In the genomic region with DNA sequence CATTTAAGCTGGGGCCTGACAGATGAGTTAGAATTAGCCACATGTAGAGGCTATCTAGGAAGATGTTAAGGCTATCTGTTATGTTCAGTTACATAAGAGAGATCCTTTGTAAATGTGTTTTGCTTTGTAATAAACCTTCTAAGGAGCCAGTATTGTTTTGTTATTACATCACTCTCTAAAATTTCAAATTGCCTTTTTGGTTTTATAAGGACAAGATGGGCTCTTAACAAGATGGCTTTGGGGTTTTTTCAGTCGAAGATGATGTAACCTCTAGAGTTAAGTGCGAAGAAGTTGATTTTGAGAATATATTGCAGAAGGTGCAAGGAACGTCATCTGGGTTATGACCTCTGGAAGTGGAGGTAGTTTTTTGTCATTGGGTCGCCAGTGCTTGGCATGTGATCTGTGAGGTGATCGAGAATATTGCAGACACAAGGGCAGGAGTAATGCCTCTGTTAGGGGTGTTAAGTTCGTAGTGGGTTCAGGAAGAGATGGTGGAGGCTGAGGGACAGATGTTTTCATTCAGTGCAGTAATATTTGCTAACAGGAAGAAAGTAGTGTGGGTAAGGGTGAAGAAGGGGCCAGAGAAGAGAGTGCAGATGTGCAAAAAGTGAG, we compare ENCODE assay signal across 12 cellular contexts. TPM values are rescaled to one million over a fixed set of nuclear protein-coding genes. Genes with fewer than 3 reads are reported as not detected.
DNase-seq lines count a peak whose midpoint lies in the region; ATAC-seq, FAIRE-seq and TF ChIP-seq lines count a peak whose summit lies in the region.
"Had no signal": no experiment of that assay in that cellular context is flagged by ENCODE, and none has a peak within 500 bp of the region (broad histone marks: within the 10 kb centered on the region; RNA-seq: fewer than 3 reads in every experiment).

No MANE protein-coding gene starts in this region.

- no peak for DNase-seq in activated CD4-positive, alpha-beta T cell treated with anti-CD3 and anti-CD28 coated beads, Interleukin-2, amount 10 ng/mL, durations not matched to agents 24 days and 14 days
- no peak for DNase-seq in activated CD4-positive, alpha-beta T cell treated with anti-CD3 and anti-CD28 coated beads for 4 hours
- DNase-seq in OCI-LY7 (ENCODE audit: low spot score) = no peak
- peak; percentile 39 for DNase-seq in fibroblast of mammary gland (ENCODE audit: low read depth)
- DNase-seq in stimulated activated effector memory CD8-positive, alpha-beta T cell treated with anti-CD3 and anti-CD28 coated beads, Interleukin-12 subunit alpha, Interleukin-12 subunit beta, amount 100 ng/mL, for 72 hours (ENCODE audit: low spot score in 2 of 2) = no peak
- no peak for DNase-seq in mucosa of gallbladder (ENCODE audit: low spot score)
- no peak for DNase-seq in GM19239 (ENCODE audit: insufficient read length, low spot score)
- DNase-seq in stimulated activated CD4-positive, alpha-beta T cell treated with anti-CD3 and anti-CD28 coated beads, Interleukin-4, amount 100 ng/mL, for 24 hours = no peak
- DNase-seq: ACHN; NCI-H1092 treated with DMSO at 0.1 percent for 48 hours; stimulated activated CD4-positive, alpha-beta T cell treated with anti-CD3 and anti-CD28 coated beads, Interleukin-4, amount 100 ng/mL, for 1 hour; transverse colon had no signal

- H4K20me1 ChIP-seq in OCI-LY7 (ENCODE audit: insufficient read depth, low read length) = peaks cover 65% of the 10 kb centered on the region

- POLR2A ChIA-PET in OCI-LY7 (lab: Charles Lee) = interaction anchor here (1.1 to 1.2 kb wide), 2 partner anchors 9 to 25 kb away, joined by 3 to 4 read pairs; no protein-coding TSS in a partner anchor

- no peak overlapping the region for H3K27ac Mint-ChIP-seq in activated CD4-positive, alpha-beta T cell treated with anti-CD3 and anti-CD28 coated beads, Interleukin-2, amount 10 ng/mL, durations not matched to agents 24 days and 14 days
- peak overlapping the region; percentile 3 for H3K27ac Mint-ChIP-seq in stimulated activated effector memory CD8-positive, alpha-beta T cell treated with anti-CD3 and anti-CD28 coated beads, Interleukin-12 subunit alpha, Interleukin-12 subunit beta, amount 100 ng/mL, for 72 hours

- ATAC-seq in stimulated activated effector memory CD8-positive, alpha-beta T cell treated with anti-CD3 and anti-CD28 coated beads, Interleukin-12 subunit alpha, Interleukin-12 subunit beta, amount 100 ng/mL, for 72 hours = peak; percentile 75

- H3K27me3 Mint-ChIP-seq in activated CD4-positive, alpha-beta T cell treated with anti-CD3 and anti-CD28 coated beads, Interleukin-2, amount 10 ng/mL, durations not matched to agents 24 days and 14 days = no peaks in the 10 kb centered on the region

- BruUV-seq in OCI-LY7 (replicated peaks; lab: Mats Ljungman, UMichigan) = no TSS peak

- peaks cover 48% of the 10 kb centered on the region for H3K4me1 Mint-ChIP-seq in activated CD4-positive, alpha-beta T cell treated with anti-CD3 and anti-CD28 coated beads, Interleukin-2, amount 10 ng/mL, durations not matched to agents 24 days and 14 days
- peaks cover 68% of the 10 kb centered on the region for H3K4me1 Mint-ChIP-seq in stimulated activated effector memory CD8-positive, alpha-beta T cell treated with anti-CD3 and anti-CD28 coated beads, Interleukin-12 subunit alpha, Interleukin-12 subunit beta, amount 100 ng/mL, for 72 hours

- no peak for TF ChIP-seq CTCF in OCI-LY7 (conservative IDR thresholded peaks at IDR 0.05; ENCODE audit: low read length)
- TF ChIP-seq CTCF in fibroblast of mammary gland (conservative IDR thresholded peaks at IDR 0.05; ENCODE audit: control insufficient read depth, insufficient read depth, low read depth, low read length) = no peak

- no peaks in the 10 kb centered on the region; the same call in 1 of the 2 replicates for H3K9me3 ChIP-seq in OCI-LY7 (ENCODE audit: low read length)
- H3K9me3 ChIP-seq: transverse colon had no signal

- no peak overlapping the region for H3K4me3 ChIP-seq in OCI-LY7 (ENCODE audit: low read depth, low read length, poor library complexity, severe bottlenecking)
- H3K4me3 ChIP-seq in fibroblast of mammary gland (ENCODE audit: control insufficient read depth, low read depth, low read length) = no peak overlapping the region
- H3K4me3 ChIP-seq: transverse colon had no signal

- H3K79me2 ChIP-seq in OCI-LY7 (ENCODE audit: insufficient read depth, low read depth, low read length) = peaks cover 100% of the 10 kb centered on the region

- H3K36me3 ChIP-seq in OCI-LY7 (ENCODE audit: insufficient read depth, low read length) = peaks cover 67% of the 10 kb centered on the region
- H3K36me3 ChIP-seq: transverse colon had no signal

- peaks cover 52% of the 10 kb centered on the region for H3K4me1 ChIP-seq in OCI-LY7 (ENCODE audit: insufficient read depth, low read length, poor library complexity, severe bottlenecking)

- peak overlapping the region; percentile 1 for H3K4me3 Mint-ChIP-seq in activated CD4-positive, alpha-beta T cell treated with anti-CD3 and anti-CD28 coated beads, Interleukin-2, amount 10 ng/mL, durations not matched to agents 24 days and 14 days
- H3K4me3 Mint-ChIP-seq in stimulated activated effector memory CD8-positive, alpha-beta T cell treated with anti-CD3 and anti-CD28 coated beads, Interleukin-12 subunit alpha, Interleukin-12 subunit beta, amount 100 ng/mL, for 72 hours = peak overlapping the region; percentile 43

- H3K4me2 ChIP-seq in OCI-LY7 (ENCODE audit: low read length) = peak overlapping the region; percentile 44

- intact Hi-C loops in activated CD4-positive, alpha-beta T cell treated with anti-CD3 and anti-CD28 coated beads, Interleukin-2, amount 10 ng/mL, durations not matched to agents 24 days and 14 days (cut with micrococcal nuclease) = no loop called here
- intact Hi-C loops in OCI-LY7 (cut with micrococcal nuclease; ENCODE audit: unreplicated experiment) = no loop called here

- no peaks in the 10 kb centered on the region for H3K9me2 ChIP-seq in OCI-LY7 (ENCODE audit: insufficient read depth, low read length)

- peak overlapping the region; percentile 26 for H3K27ac ChIP-seq in OCI-LY7 (ENCODE audit: low read depth, low read length, poor library complexity, severe bottlenecking)

- H2AFZ ChIP-seq in OCI-LY7 (ENCODE audit: low read length) = no peak overlapping the region

- no peaks in the 10 kb centered on the region for H3K9me3 Mint-ChIP-seq in activated CD4-positive, alpha-beta T cell treated with anti-CD3 and anti-CD28 coated beads, Interleukin-2, amount 10 ng/mL, durations not matched to agents 24 days and 14 days
- H3K9me3 Mint-ChIP-seq in stimulated activated effector memory CD8-positive, alpha-beta T cell treated with anti-CD3 and anti-CD28 coated beads, Interleukin-12 subunit alpha, Interleukin-12 subunit beta, amount 100 ng/mL, for 72 hours = no peaks in the 10 kb centered on the region

- CTCF ChIA-PET in OCI-LY7 (lab: Charles Lee; ENCODE audit: unreplicated experiment) = no interaction called here

- peaks cover 32% of the 10 kb centered on the region for H3K36me3 Mint-ChIP-seq in activated CD4-positive, alpha-beta T cell treated with anti-CD3 and anti-CD28 coated beads, Interleukin-2, amount 10 ng/mL, durations not matched to agents 24 days and 14 days (ENCODE audit: low read depth)
- H3K36me3 Mint-ChIP-seq in stimulated activated effector memory CD8-positive, alpha-beta T cell treated with anti-CD3 and anti-CD28 coated beads, Interleukin-12 subunit alpha, Interleukin-12 subunit beta, amount 100 ng/mL, for 72 hours = peaks cover 41% of the 10 kb centered on the region

- no peak for FAIRE-seq in GM19239 (lab: Jason Lieb, UNC)

RNA-seq across cellular contexts. Expression of a gene that starts 12.7 kb away (rescaled TPM):
- 105 and 117 TPM in 2 replicates for total RNA-seq in activated CD4-positive, alpha-beta T cell treated with anti-CD3 and anti-CD28 coated beads, Interleukin-2, amount 10 ng/mL, durations not matched to agents 24 days and 14 days
- 151 and 182 TPM in 2 replicates for total RNA-seq in OCI-LY7 (2014; rRNA removed; shearing (Covaris generic))
- total RNA-seq in OCI-LY7 (2022) (189 and 234 TPM in 2 replicates), mucosa of gallbladder (91.3 TPM)
